Comparison of ENCODE assay signal across 9 cellular contexts in genomic region chr17:59427425-59427921, GRCh38.
A peak's percentile ranks its signal among the peaks of the same experiment; 100 is the strongest.
DNase-seq lines count a peak whose midpoint lies in the region; ATAC-seq lines count a peak whose summit lies in the region.
"Had no signal": no experiment of that assay in that cellular context is flagged by ENCODE, and none has a peak within 500 bp of the region (broad histone marks: within the 10 kb centered on the region; RNA-seq: fewer than 3 reads in every experiment).

No MANE protein-coding gene starts in this region.

- no peak overlapping the region for H3K4me3 Mint-ChIP-seq in activated naive CD8-positive, alpha-beta T cell treated with anti-CD3 and anti-CD28 coated beads, Interleukin-2, amount 50 U/mL, for 24 hours
- H3K4me3 Mint-ChIP-seq: IgD-negative memory B cell had no signal

- no peaks in the 10 kb centered on the region for H3K36me3 Mint-ChIP-seq in activated naive CD8-positive, alpha-beta T cell treated with anti-CD3 and anti-CD28 coated beads, Interleukin-2, amount 50 U/mL, for 24 hours (ENCODE audit: low read depth)
- H3K36me3 Mint-ChIP-seq: IgD-negative memory B cell had no signal

- peaks cover 22% of the 10 kb centered on the region for H3K4me1 Mint-ChIP-seq in activated naive CD8-positive, alpha-beta T cell treated with anti-CD3 and anti-CD28 coated beads, Interleukin-2, amount 50 U/mL, for 24 hours

- peaks cover 3% of the 10 kb centered on the region for H3K9me3 Mint-ChIP-seq in activated naive CD8-positive, alpha-beta T cell treated with anti-CD3 and anti-CD28 coated beads, Interleukin-2, amount 50 U/mL, for 24 hours

- H3K27ac Mint-ChIP-seq in activated naive CD8-positive, alpha-beta T cell treated with anti-CD3 and anti-CD28 coated beads, Interleukin-2, amount 50 U/mL, for 24 hours: no peak overlapping the region
- H3K27ac Mint-ChIP-seq: IgD-negative memory B cell had no signal

- DNase-seq in LHCN-M2 (ENCODE audit: low read depth) (peak; percentile 76), iris pigment epithelial cell (ENCODE audit: low read depth) (peak; percentile 66)
- peak; percentile 43 for DNase-seq in activated naive CD8-positive, alpha-beta T cell treated with anti-CD3 and anti-CD28 coated beads, Interleukin-2, amount 50 U/mL, for 24 hours
- DNase-seq in stimulated activated CD4-positive, alpha-beta T cell treated with anti-CD3 and anti-CD28 coated beads, Interleukin-2, amount 100 ng/mL, for 48 hours: peak; percentile 42 to 45

- peak; percentile 99 for ATAC-seq in activated naive CD8-positive, alpha-beta T cell treated with anti-CD3 and anti-CD28 coated beads, Interleukin-2, amount 50 U/mL, for 24 hours
- ATAC-seq in HG02588 (IDR thresholded peaks at IDR 0.05; ENCODE audit: unreplicated experiment) (no peak), HG03280 (IDR thresholded peaks at IDR 0.05; ENCODE audit: unreplicated experiment) (no peak), HG02571 (IDR thresholded peaks at IDR 0.05; ENCODE audit: unreplicated experiment) (no peak), GM21381 (IDR thresholded peaks at IDR 0.05; ENCODE audit: unreplicated experiment) (no peak)

- no peaks in the 10 kb centered on the region for H3K27me3 Mint-ChIP-seq in activated naive CD8-positive, alpha-beta T cell treated with anti-CD3 and anti-CD28 coated beads, Interleukin-2, amount 50 U/mL, for 24 hours
